ENCODE assay signal across 26 cellular contexts in genomic region chr9:126687868-126688503, GRCh38.
A peak's percentile ranks its signal among the peaks of the same experiment; 100 is the strongest.
DNase-seq lines count a peak whose midpoint lies in the region; FAIRE-seq and TF ChIP-seq lines count a peak whose summit lies in the region.
"Had no signal": no experiment of that assay in that cellular context is flagged by ENCODE, and none has a peak within 500 bp of the region (broad histone marks: within the 10 kb centered on the region; RNA-seq: fewer than 3 reads in every experiment).

No MANE protein-coding gene starts in this region.

- no peak overlapping the region for H4K91ac ChIP-seq in H1 (replicated peaks; ENCODE audit: insufficient read length, low read length)

- CTCF ChIA-PET in HEK293 (lab: Yijun Ruan, JAX): interaction anchor here (7.4 kb wide), 1 partner anchor 15 kb away, joined by 114 read pairs; no protein-coding TSS in a partner anchor
- CTCF ChIA-PET in H1 (lab: Charles Lee; ENCODE audit: partially characterized antibody): interaction anchor here (0.6 to 23.0 kb wide), 16 partner anchors 9 to 260 kb away, joined by 3 to 323 read pairs (median 30); no protein-coding TSS in a partner anchor

- peak overlapping the region; percentile 20; the same call in 1 of the 2 replicates for H2BK5ac ChIP-seq in H1 (ENCODE audit: low read depth, low read length)

- no peak overlapping the region for H2AK5ac ChIP-seq in H1 (ENCODE audit: low read depth, low read length)

- peaks cover 0 to 4% of the 10 kb centered on the region in 2 experiments for H4K20me1 ChIP-seq in H1 (replicated peaks in 1 of 2; ENCODE audit: control insufficient read depth in 1 of 2, insufficient read depth in 2 of 2, low read length in 2 of 2)
- H4K20me1 ChIP-seq in neural cell (ENCODE audit: insufficient read depth): no peaks in the 10 kb centered on the region

- intact Hi-C loops in vagina (cut with DNase I): no loop called here

- H3K9ac ChIP-seq in H1 (replicated peaks in 1 of 4; ENCODE audit: extremely low read depth in 1 of 4, low read depth in 3 of 4, low read length in 3 of 4) (no peak overlapping the region), neural cell (ENCODE audit: low read length) (no peak overlapping the region)
- H3K9ac ChIP-seq: BLaER1 treated with 17β-estradiol and CSF1 and Interleukin-3, amounts not matched to agents 10 nM and 100 nM; GM23248 had no signal

- H3K79me2 ChIP-seq in H1 (ENCODE audit: control insufficient read depth in 1 of 2, insufficient read depth in 2 of 2, low read length in 2 of 2): no peaks in the 10 kb centered on the region
- H3K79me2 ChIP-seq in neural cell (replicated peaks; ENCODE audit: insufficient read depth, low read length): no peaks in the 10 kb centered on the region

- H2AFZ ChIP-seq in H1 (ENCODE audit: low read length) (no peak overlapping the region), neural cell (ENCODE audit: low read depth, low read length) (no peak overlapping the region)
- H2AFZ ChIP-seq: GM23248 had no signal

- H3K4me3 ChIP-seq in HEK293 (ENCODE audit: low read depth, low read length) (no peak overlapping the region), H1 (ENCODE audit: extremely low read depth in 1 of 4, insufficient read depth in 2 of 4, low read depth in 3 of 4, low read length in 4 of 4) (no peak overlapping the region), neural cell (ENCODE audit: low read length) (no peak overlapping the region), vagina (no peak overlapping the region)
- H3K4me3 ChIP-seq: BLaER1 treated with 17β-estradiol and CSF1 and Interleukin-3, amounts not matched to agents 10 nM and 100 nM; GM12878; GM23248 had no signal

- H3K79me1 ChIP-seq in H1 (ENCODE audit: low read depth, low read length): no peaks in the 10 kb centered on the region

- peak overlapping the region; percentile 81; the same call in 1 of the 2 replicates for H2BK12ac ChIP-seq in H1 (ENCODE audit: low read depth, low read length)

- H3K9me3 Mint-ChIP-seq in type B pancreatic cell: no peaks in the 10 kb centered on the region
- H3K9me3 Mint-ChIP-seq: CD4-positive, alpha-beta T cell; CD8-positive, alpha-beta memory T cell; H9; HFFc6 had no signal

- H3K9me3 ChIP-seq in HEK293 (ENCODE audit: control insufficient read depth, insufficient read depth, low read depth, low read length) (no peaks in the 10 kb centered on the region), H1 (ENCODE audit: insufficient read depth in 2 of 2, low read depth in 1 of 2, low read length in 1 of 2) (no peaks in the 10 kb centered on the region), neural cell (ENCODE audit: low read length) (no peaks in the 10 kb centered on the region), vagina (no peaks in the 10 kb centered on the region)
- H3K9me3 ChIP-seq: BE2C; BLaER1 treated with 17β-estradiol and CSF1 and Interleukin-3, amounts not matched to agents 10 nM and 100 nM had no signal

- H3K4me3 Mint-ChIP-seq in type B pancreatic cell: no peak overlapping the region
- H3K4me3 Mint-ChIP-seq: CD4-positive, alpha-beta T cell; CD8-positive, alpha-beta memory T cell; H9; HFFc6 had no signal

- H3K27ac ChIP-seq in HEK293 (ENCODE audit: extremely low read depth, low read depth, low read length): no peak overlapping the region
- H3K27ac ChIP-seq in H1 (ENCODE audit: low read depth, low read length): no peak overlapping the region
- no peak overlapping the region for H3K27ac ChIP-seq in neural cell (ENCODE audit: low read length)
- H3K27ac ChIP-seq in vagina: no peak overlapping the region
- H3K27ac ChIP-seq: 22Rv1; BLaER1 treated with 17β-estradiol and CSF1 and Interleukin-3, amounts not matched to agents 10 nM and 100 nM; GM23248 had no signal

- H3K36me3 ChIP-seq in HEK293 (ENCODE audit: control insufficient read depth in 2 of 2, insufficient read depth in 1 of 2, low read length in 2 of 2) (peaks cover 0 to 23% of the 10 kb centered on the region in 2 experiments; a peak in 1 of 3 replicates), H1 (ENCODE audit: control insufficient read depth in 2 of 4, insufficient read depth in 4 of 4, low read length in 3 of 4) (no peaks in the 10 kb centered on the region), neural cell (ENCODE audit: insufficient read depth, low read length) (no peaks in the 10 kb centered on the region), vagina (no peaks in the 10 kb centered on the region)
- H3K36me3 ChIP-seq: BE2C; BLaER1 treated with 17β-estradiol and CSF1 and Interleukin-3, amounts not matched to agents 10 nM and 100 nM had no signal

- no peaks in the 10 kb centered on the region; the same call in 1 of the 2 replicates for H3K23me2 ChIP-seq in H1 (ENCODE audit: low read depth, low read length)

- peaks cover 22% of the 10 kb centered on the region for H3K4me1 Mint-ChIP-seq in type B pancreatic cell (ENCODE audit: unreplicated experiment)
- H3K4me1 Mint-ChIP-seq: CD14-positive monocyte had no signal

- H2BK120ac ChIP-seq in H1 (replicated peaks; ENCODE audit: low read depth, low read length): no peak overlapping the region

- WGBS in H1 (ENCODE audit: extremely low coverage in 1 of 2, insufficient coverage in 1 of 2, insufficient read length in 1 of 2, insufficient replicate concordance in 2 of 2, low coverage in 1 of 2, low lambda C conversion rate in 2 of 2, missing lambda C conversion rate in 1 of 2), 2 experiments: 88% methylated on average over 22 of the region's 22 CpGs; no CpG with 5 or more reads in 1 of the 2 experiments

- TF ChIP-seq RAD21 in H1 (IDR thresholded peaks at IDR 0.05 in 1 of 2, conservative IDR thresholded peaks at IDR 0.05 in 1 of 2; ENCODE audit: low read depth in 2 of 2, low read length in 2 of 2) (no peak), neural cell (conservative IDR thresholded peaks at IDR 0.05) (no peak)

- peaks cover 3% of the 10 kb centered on the region for H3K36me3 Mint-ChIP-seq in type B pancreatic cell
- H3K36me3 Mint-ChIP-seq: CD14-positive monocyte; CD8-positive, alpha-beta memory T cell had no signal

- H3K4me1 ChIP-seq in HEK293 (ENCODE audit: control insufficient read depth, insufficient read depth, low read length) (no peaks in the 10 kb centered on the region), H1 (replicated peaks in 1 of 4; ENCODE audit: control insufficient read depth in 3 of 4, insufficient read depth in 4 of 4, low read length in 3 of 4) (peaks cover 0 to 12% (median 3%) of the 10 kb centered on the region in 4 experiments; a peak in 5 of 7 replicates), vagina (peaks cover 5% of the 10 kb centered on the region)
- H3K4me1 ChIP-seq: BE2C had no signal

- H3K4me2 ChIP-seq in H1 (ENCODE audit: insufficient read depth in 1 of 2, low read depth in 2 of 2, low read length in 2 of 2) (no peak overlapping the region), neural cell (ENCODE audit: low read length) (no peak overlapping the region)
- H3K4me2 ChIP-seq: BLaER1 treated with 17β-estradiol and CSF1 and Interleukin-3, amounts not matched to agents 10 nM and 100 nM had no signal

- no peaks in the 10 kb centered on the region for H3K9me2 ChIP-seq in neural cell (ENCODE audit: insufficient read depth, low read length)

- no peak overlapping the region for H2BK20ac ChIP-seq in H1 (ENCODE audit: low read length)

- H3K27me3 ChIP-seq in H1 (replicated peaks in 1 of 4; ENCODE audit: control insufficient read depth in 3 of 4, extremely low read depth in 1 of 4, insufficient read depth in 3 of 4, low read length in 3 of 4): peaks cover 13 to 34% (median 27%) of the 10 kb centered on the region in 4 experiments
- peaks cover 37% of the 10 kb centered on the region for H3K27me3 ChIP-seq in neural cell (ENCODE audit: insufficient read depth, low read depth, low read length)
- peaks cover 7% of the 10 kb centered on the region for H3K27me3 ChIP-seq in vagina

- TF ChIP-seq POLR2A in H1 (IDR thresholded peaks at IDR 0.05; ENCODE audit: control extremely low read depth in 1 of 2, low read depth in 2 of 2, low read length in 2 of 2) (no peak), vagina (IDR thresholded peaks at IDR 0.05) (no peak)

- no peak overlapping the region; the same call in 1 of the 2 replicates for H2BK15ac ChIP-seq in H1 (ENCODE audit: low read length)

- no peak overlapping the region for H3K14ac ChIP-seq in H1 (ENCODE audit: insufficient read length)

- H3K27me3 Mint-ChIP-seq in type B pancreatic cell: peaks cover 43% of the 10 kb centered on the region

- no peak overlapping the region for H3K4ac ChIP-seq in H1 (replicated peaks; ENCODE audit: insufficient read length, low read depth, low read length)

- DNase-seq in NCI-H748 (lab: John Stamatoyannopoulos, UW; ENCODE audit: unreplicated experiment) (peak; percentile 38), NCI-H748 treated with DMSO at 0.1 percent for 48 hours (lab: John Stamatoyannopoulos, UW) (no peak), H1 (ENCODE audit: low read depth in 1 of 2, low spot score in 2 of 2) (no peak), vagina (ENCODE audit: extremely low spot score in 2 of 2) (no peak), nucleus accumbens (lab: John Stamatoyannopoulos, UW) (no peak), type B pancreatic cell (ENCODE audit: extremely low spot score, unreplicated experiment) (no peak)
- DNase-seq: AML-193; BE2C; CD4-positive, alpha-beta T cell; CD8-positive, alpha-beta memory T cell; DMS 273 treated with DMSO at 0.1 percent for 48 hours; DMS79; EL; GDM1; GM23248; H9; HFFc6 had no signal

- POLR2A ChIA-PET in HEK293 (lab: Yijun Ruan, JAX) (no interaction called here), H1 (lab: Charles Lee; ENCODE audit: partially characterized antibody) (interaction anchor here (0.8 to 3.0 kb wide), 3 partner anchors 10 to 25 kb away, joined by 3 to 13 read pairs (median 3); no protein-coding TSS in a partner anchor)

- no peak overlapping the region for H3K18ac ChIP-seq in H1 (ENCODE audit: extremely low read depth, low read length)

- no peak for FAIRE-seq in H1 (lab: Jason Lieb, UNC)
- FAIRE-seq: A204.1, D721Med, GM12878, GM19239 had no signal

- no peak overlapping the region for H3K27ac Mint-ChIP-seq in type B pancreatic cell
- H3K27ac Mint-ChIP-seq: CD14-positive monocyte; CD4-positive, alpha-beta T cell; CD8-positive, alpha-beta memory T cell; H9; HFFc6 had no signal

- TF ChIP-seq CTCF in HEK293 (tag by site-specific recombination; IDR thresholded peaks at IDR 0.05) (no peak), H1 (IDR thresholded peaks at IDR 0.05; ENCODE audit: control extremely low read depth in 1 of 3, insufficient read depth in 1 of 3, low read depth in 1 of 3, low read length in 3 of 3) (no peak), neural cell (IDR thresholded peaks at IDR 0.05; ENCODE audit: poor library complexity, severe bottlenecking) (no peak), vagina (IDR thresholded peaks at IDR 0.05) (no peak), type B pancreatic cell (conservative IDR thresholded peaks at IDR 0.05) (no peak)

- H3F3A ChIP-seq in neural cell (ENCODE audit: insufficient read depth, low read length, poor library complexity, severe bottlenecking): no peaks in the 10 kb centered on the region

- no peak overlapping the region for H4K8ac ChIP-seq in H1 (ENCODE audit: extremely low read depth, insufficient read depth, low read length)

- no peak overlapping the region for H4K5ac ChIP-seq in H1 (ENCODE audit: insufficient read length, low read depth, low read length)

- no peak overlapping the region for H3K56ac ChIP-seq in H1 (replicated peaks; ENCODE audit: insufficient read length, low read depth, low read length)

- no peak overlapping the region for H3K23ac ChIP-seq in H1 (ENCODE audit: insufficient read length)

- no peak for TF ChIP-seq EP300 in H1 (IDR thresholded peaks at IDR 0.05; ENCODE audit: borderline replicate concordance in 1 of 2, low read depth in 2 of 2, low read length in 2 of 2)
- no peak for TF ChIP-seq EP300 in neural cell (conservative IDR thresholded peaks at IDR 0.05; ENCODE audit: poor library complexity, severe bottlenecking)
